In genomic region chr9:128153947-128154695, GRCh38 we compare ENCODE assay signal across 23 cellular contexts. TPM values are rescaled to one million over a fixed set of nuclear protein-coding genes. Genes with fewer than 3 reads are reported as not detected.
"Had no signal": no experiment of that assay in that cellular context is flagged by ENCODE, and none has a peak within 500 bp of the region (broad histone marks: within the 10 kb centered on the region; RNA-seq: fewer than 3 reads in every experiment).

No MANE protein-coding gene starts in this region.

- H3K9me3 Mint-ChIP-seq: activated B cell treated with CpG ODN at 0.5 μM for 24 hours; activated CD4-positive, alpha-beta T cell treated with anti-CD3 and anti-CD28 coated beads, Interleukin-2, amount 10 ng/mL, durations not matched to agents 24 days and 14 days; activated naive CD4-positive, alpha-beta T cell treated with anti-CD3 and anti-CD28 coated beads, Interleukin-2, amount 50 U/mL, for 24 hours; activated T-helper 2 cell treated with anti-CD3 and anti-CD28 coated beads, Interferon-gamma antibody, Interleukin-2, Interleukin-4, amounts not matched to agents 10 μg/mL and 5 μg/mL and 100 μg/mL, durations not matched to agents 14 hours and 24 hours and 36 hours; natural killer cell had no signal

- H3K27ac Mint-ChIP-seq: activated B cell treated with CpG ODN at 0.5 μM for 24 hours; activated CD4-positive, alpha-beta T cell treated with anti-CD3 and anti-CD28 coated beads, Interleukin-2, amount 10 ng/mL, durations not matched to agents 24 days and 14 days; activated T-helper 2 cell treated with anti-CD3 and anti-CD28 coated beads, Interferon-gamma antibody, Interleukin-2, Interleukin-4, amounts not matched to agents 10 μg/mL and 5 μg/mL and 100 μg/mL, durations not matched to agents 14 hours and 24 hours and 36 hours; natural killer cell had no signal

- H3K4me3 ChIP-seq: psoas muscle, sigmoid colon, transverse colon had no signal

- H3K36me3 ChIP-seq: brain microvascular endothelial cell, sigmoid colon, transverse colon had no signal

- H3K4me3 Mint-ChIP-seq: activated B cell treated with CpG ODN at 0.5 μM for 24 hours; activated CD4-positive, alpha-beta T cell treated with anti-CD3 and anti-CD28 coated beads, Interleukin-2, amount 10 ng/mL, durations not matched to agents 24 days and 14 days; activated naive CD4-positive, alpha-beta T cell treated with anti-CD3 and anti-CD28 coated beads, Interleukin-2, amount 50 U/mL, for 24 hours; natural killer cell had no signal

- FAIRE-seq: TTC549 had no signal

- H3K4me1 Mint-ChIP-seq: activated B cell treated with CpG ODN at 0.5 μM for 24 hours had no signal

- H3K9me3 ChIP-seq: psoas muscle, sigmoid colon, transverse colon had no signal

- DNase-seq: activated B cell treated with CpG ODN at 0.5 μM for 24 hours; activated CD4-positive, alpha-beta T cell treated with anti-CD3 and anti-CD28 coated beads, Interleukin-2, amount 10 ng/mL, durations not matched to agents 24 days and 14 days; activated T-cell treated with anti-CD3 and anti-CD28 coated beads for 4 hours; brain microvascular endothelial cell; cerebellar nuclear complex; hippocampal formation; natural killer cell; occipital lobe; sigmoid colon; stimulated activated CD4-positive, alpha-beta T cell treated with anti-CD3 and anti-CD28 coated beads, Interleukin-12 subunit alpha, Interleukin-12 subunit beta, amount 100 ng/mL, for 4 hours; stimulated activated naive CD4-positive, alpha-beta T cell; substantia nigra; T-helper 2 cell; transverse colon had no signal

- ATAC-seq: esophagus mucosa, natural killer cell, psoas muscle had no signal

- H3K36me3 Mint-ChIP-seq: activated naive CD4-positive, alpha-beta T cell treated with anti-CD3 and anti-CD28 coated beads, Interleukin-2, amount 50 U/mL, for 24 hours; natural killer cell had no signal

- H3K27me3 ChIP-seq: brain microvascular endothelial cell, sigmoid colon, transverse colon had no signal

- H3K27me3 Mint-ChIP-seq: activated CD4-positive, alpha-beta T cell treated with anti-CD3 and anti-CD28 coated beads, Interleukin-2, amount 10 ng/mL, durations not matched to agents 24 days and 14 days; activated naive CD4-positive, alpha-beta T cell treated with anti-CD3 and anti-CD28 coated beads, Interleukin-2, amount 50 U/mL, for 24 hours had no signal

- H3K27ac ChIP-seq: brain microvascular endothelial cell, psoas muscle, sigmoid colon, transverse colon had no signal

RNA-seq across cellular contexts. Expression of gene LCN2, which starts 4.9 kb away (rescaled TPM):
- total RNA-seq: activated B cell treated with CpG ODN at 0.5 μM for 24 hours; activated CD4-positive, alpha-beta T cell treated with anti-CD3 and anti-CD28 coated beads, Interleukin-2, amount 10 ng/mL, durations not matched to agents 24 days and 14 days; activated CD8-positive, alpha-beta memory T cell treated with anti-CD3 and anti-CD28 coated beads for 36 hours; activated T-helper 2 cell treated with anti-CD3 and anti-CD28 coated beads, Interferon-gamma antibody, Interleukin-2, Interleukin-4, amounts not matched to agents 10 μg/mL and 5 μg/mL and 100 μg/mL, durations not matched to agents 14 hours and 24 hours and 36 hours; dermis microvascular lymphatic vessel endothelial cell; glomerular endothelial cell; lung microvascular endothelial cell; occipital lobe; sigmoid colon had no signal
